19 cellular contexts compared by ENCODE assay signal in genomic region chr7:29811597-29811996, GRCh38. TPM values are rescaled to one million over a fixed set of nuclear protein-coding genes. Genes with fewer than 3 reads are reported as not detected.
A peak's percentile ranks its signal among the peaks of the same experiment; 100 is the strongest.
DNase-seq lines count a peak whose midpoint lies in the region; ATAC-seq and TF ChIP-seq lines count a peak whose summit lies in the region.
"Had no signal": no experiment of that assay in that cellular context is flagged by ENCODE, and none has a peak within 500 bp of the region (broad histone marks: within the 10 kb centered on the region; RNA-seq: fewer than 3 reads in every experiment).

No MANE protein-coding gene starts in this region.

- H3K9ac ChIP-seq in mesenchymal stem cell (ENCODE audit: low read length): no peak overlapping the region

- no peaks in the 10 kb centered on the region for H3K9me3 ChIP-seq in mesenchymal stem cell (ENCODE audit: control insufficient read depth, low read length)
- H3K9me3 ChIP-seq: neutrophil had no signal

- H3K4me3 ChIP-seq in mesenchymal stem cell (ENCODE audit: insufficient read depth in 1 of 2, low read depth in 1 of 2, low read length in 2 of 2): no peak overlapping the region
- H3K4me3 ChIP-seq: dorsolateral prefrontal cortex, SJSA1 had no signal

- no peak overlapping the region for H3K4ac ChIP-seq in mesenchymal stem cell (ENCODE audit: low read depth in 1 of 2, low read length in 2 of 2)

- peaks cover 52% of the 10 kb centered on the region for H3K27me3 Mint-ChIP-seq in activated T-cell treated with anti-CD3 and anti-CD28 coated beads, Interleukin-2, amount 50 U/mL, for 4 hours (ENCODE audit: low read depth)
- H3K27me3 Mint-ChIP-seq in glutamatergic neuron (ENCODE audit: unreplicated experiment): peaks cover 14% of the 10 kb centered on the region

- no peak overlapping the region for H2BK5ac ChIP-seq in mesenchymal stem cell (ENCODE audit: low read depth, low read length, poor library complexity, severe bottlenecking)

- H2AFZ ChIP-seq in mesenchymal stem cell (ENCODE audit: low read depth, low read length): no peak overlapping the region

- no peaks in the 10 kb centered on the region for H3K36me3 Mint-ChIP-seq in activated T-cell treated with anti-CD3 and anti-CD28 coated beads, Interleukin-2, amount 50 U/mL, for 4 hours (ENCODE audit: insufficient read depth)
- H3K36me3 Mint-ChIP-seq in glutamatergic neuron (ENCODE audit: unreplicated experiment): no peaks in the 10 kb centered on the region

- peaks cover 10% of the 10 kb centered on the region for H3K4me1 ChIP-seq in mesenchymal stem cell (ENCODE audit: control insufficient read depth, insufficient read depth, low read depth, low read length)

- H3K23ac ChIP-seq in mesenchymal stem cell (ENCODE audit: low read length in 2 of 2): no peak overlapping the region

- H3K4me1 Mint-ChIP-seq in activated T-cell treated with anti-CD3 and anti-CD28 coated beads, Interleukin-2, amount 50 U/mL, for 4 hours (ENCODE audit: low read depth): peaks cover 7% of the 10 kb centered on the region
- no peaks in the 10 kb centered on the region for H3K4me1 Mint-ChIP-seq in glutamatergic neuron (ENCODE audit: low read depth, unreplicated experiment)

- no peak overlapping the region for H2AK5ac ChIP-seq in mesenchymal stem cell (ENCODE audit: low read length, severe bottlenecking)

- H3K36me3 ChIP-seq in mesenchymal stem cell (ENCODE audit: control insufficient read depth in 1 of 2, insufficient read depth in 2 of 2, low read depth in 1 of 2, low read length in 2 of 2): no peaks in the 10 kb centered on the region
- H3K36me3 ChIP-seq: neutrophil, SJSA1, WERI-Rb-1 had no signal

- no peak for ATAC-seq in GM18861 (IDR thresholded peaks at IDR 0.05; ENCODE audit: unreplicated experiment)
- ATAC-seq in activated T-cell treated with anti-CD3 and anti-CD28 coated beads, Interleukin-2, amount 50 U/mL, for 4 hours: no peak

- H3K14ac ChIP-seq in mesenchymal stem cell (ENCODE audit: low read length in 2 of 2): no peak overlapping the region

- WGBS in mesenchymal stem cell: 95% methylated on average over 1 of the region's 1 CpG

- H3K9me3 Mint-ChIP-seq in activated T-cell treated with anti-CD3 and anti-CD28 coated beads, Interleukin-2, amount 50 U/mL, for 4 hours: no peaks in the 10 kb centered on the region
- peaks cover 5% of the 10 kb centered on the region for H3K9me3 Mint-ChIP-seq in glutamatergic neuron (ENCODE audit: unreplicated experiment)
- H3K9me3 Mint-ChIP-seq: activated naive CD4-positive, alpha-beta T cell treated with anti-CD3 and anti-CD28 coated beads for 36 hours had no signal

- no peak overlapping the region for H3K4me2 ChIP-seq in mesenchymal stem cell (ENCODE audit: low read length, poor library complexity, severe bottlenecking)

- H4K91ac ChIP-seq in mesenchymal stem cell (ENCODE audit: low read length): no peak overlapping the region

- H3K27ac Mint-ChIP-seq in glutamatergic neuron (ENCODE audit: unreplicated experiment): no peak overlapping the region
- H3K27ac Mint-ChIP-seq: activated naive CD4-positive, alpha-beta T cell treated with anti-CD3 and anti-CD28 coated beads for 36 hours had no signal

- no peak overlapping the region for H2BK15ac ChIP-seq in mesenchymal stem cell (ENCODE audit: low read depth, poor library complexity, severe bottlenecking)

- no peak overlapping the region for H3K18ac ChIP-seq in mesenchymal stem cell (ENCODE audit: low read depth in 1 of 2, low read length in 2 of 2)

- H4K8ac ChIP-seq in mesenchymal stem cell (ENCODE audit: low read length): no peak overlapping the region

- H3K4me3 Mint-ChIP-seq in activated T-cell treated with anti-CD3 and anti-CD28 coated beads, Interleukin-2, amount 50 U/mL, for 4 hours: no peak overlapping the region
- H3K4me3 Mint-ChIP-seq in glutamatergic neuron (ENCODE audit: unreplicated experiment): no peak overlapping the region
- H3K4me3 Mint-ChIP-seq: activated naive CD4-positive, alpha-beta T cell treated with anti-CD3 and anti-CD28 coated beads for 36 hours had no signal

- H2BK120ac ChIP-seq in mesenchymal stem cell (ENCODE audit: low read depth, low read length): no peak overlapping the region

- no peak for TF ChIP-seq CTCF in glutamatergic neuron (IDR thresholded peaks at IDR 0.05; ENCODE audit: partially characterized antibody, unreplicated experiment)

- H3K79me1 ChIP-seq in mesenchymal stem cell (replicated peaks; ENCODE audit: low read length, poor library complexity, severe bottlenecking): no peaks in the 10 kb centered on the region

- peaks cover 46 to 47% of the 10 kb centered on the region in 2 experiments for H3K27me3 ChIP-seq in mesenchymal stem cell (ENCODE audit: control insufficient read depth in 1 of 2, insufficient read depth in 1 of 2, low read length in 2 of 2)

- no peak overlapping the region for H3K27ac ChIP-seq in mesenchymal stem cell (ENCODE audit: low read length, poor library complexity, severe bottlenecking)
- H3K27ac ChIP-seq: epithelial cell of prostate, neutrophil, SJSA1, WERI-Rb-1 had no signal

- no peak overlapping the region for H2BK12ac ChIP-seq in mesenchymal stem cell (ENCODE audit: low read length in 2 of 2)

- peak; percentile 61 for DNase-seq in COLO668 (lab: John Stamatoyannopoulos, UW; ENCODE audit: unreplicated experiment)
- peak; percentile 81 for DNase-seq in DMS79 treated with DMSO at 0.1 percent for 48 hours (lab: John Stamatoyannopoulos, UW)
- peak; percentile 63 for DNase-seq in NCI-H2196 (lab: John Stamatoyannopoulos, UW; ENCODE audit: unreplicated experiment)
- DNase-seq in left kidney (ENCODE audit: low read depth, low spot score): peak; percentile 37
- DNase-seq in activated T-cell treated with anti-CD3 and anti-CD28 coated beads, Interleukin-2, amount 50 U/mL, for 4 hours: no peak
- DNase-seq in mesenchymal stem cell: no peak
- no peak for DNase-seq in glutamatergic neuron
- DNase-seq: activated naive CD4-positive, alpha-beta T cell treated with anti-CD3 and anti-CD28 coated beads for 36 hours; dorsolateral prefrontal cortex; foreskin melanocyte; KBM-7; NCI-H446; stimulated activated CD8-positive, alpha-beta memory T cell treated with anti-CD3 and anti-CD28 coated beads, Interleukin-4, amount 100 ng/mL, for 48 hours; T-helper 2 cell; WERI-Rb-1 had no signal

RNA-seq across cellular contexts. Expression of gene WIPF3, which starts 5.3 kb away (rescaled TPM):
- total RNA-seq in activated T-cell treated with anti-CD3 and anti-CD28 coated beads, Interleukin-2, amount 50 U/mL, for 4 hours: not detected
- not detected for polyA plus RNA-seq in mesenchymal stem cell (2013, experiment 1 of 2)
- not detected for polyA plus RNA-seq in mesenchymal stem cell (2013, experiment 2 of 2)
- 0.37 TPM for total RNA-seq in glutamatergic neuron (ENCODE audit: unreplicated experiment)
- total RNA-seq: activated naive CD4-positive, alpha-beta T cell treated with anti-CD3 and anti-CD28 coated beads for 36 hours; SJSA1 had no signal

Comparison
In these comparisons a context has a peak if more than half of its experiments do, and no peak if none do; other contexts are left out.
1. DNase-seq: peak in COLO668 (single experiment), DMS79 treated with DMSO at 0.1 percent for 48 hours (single experiment), NCI-H2196 (single experiment) and left kidney (single experiment); none in activated T-cell treated with anti-CD3 and anti-CD28 coated beads, Interleukin-2, amount 50 U/mL, for 4 hours (single experiment), mesenchymal stem cell (single experiment) and glutamatergic neuron (single experiment).